ENCODE assay signal across 17 cellular contexts in the genomic region with DNA sequence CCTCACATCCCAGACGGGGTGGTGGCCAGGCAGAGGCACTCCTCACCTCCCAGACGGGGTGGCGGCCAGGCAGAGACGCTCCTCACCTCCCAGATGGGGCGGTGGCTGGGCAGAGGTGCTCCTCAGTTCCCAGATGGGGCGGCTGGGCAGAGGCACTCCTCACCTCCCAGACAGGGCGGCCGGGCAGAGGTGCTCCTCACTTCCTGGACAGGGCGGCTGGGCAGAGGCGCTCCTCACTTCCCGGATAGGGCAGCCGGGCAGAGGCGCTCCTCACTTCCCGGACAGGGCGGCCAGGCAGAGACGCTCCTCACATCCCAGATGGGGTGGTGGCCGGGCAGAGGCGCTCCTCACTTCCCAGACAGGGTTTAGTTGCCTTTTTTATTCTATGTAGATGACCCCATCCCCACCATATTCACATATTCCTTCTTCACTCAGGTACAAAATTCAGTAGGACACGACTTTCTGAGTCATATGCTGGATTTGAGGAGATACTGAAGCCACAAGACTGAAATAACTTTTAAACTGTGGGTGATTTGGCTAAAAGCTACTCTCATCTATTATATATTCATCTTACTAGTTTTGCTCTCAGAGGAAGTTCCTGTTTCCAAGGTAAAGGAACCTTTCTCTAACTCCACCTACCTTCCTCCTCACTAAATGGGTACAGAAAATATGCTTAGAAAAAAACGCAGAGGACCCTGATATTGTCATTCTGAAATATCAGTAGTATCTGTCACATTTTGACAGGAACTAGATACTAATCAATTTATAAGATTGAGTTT. TPM values are rescaled to one million over a fixed set of nuclear protein-coding genes. Genes with fewer than 3 reads are reported as not detected.
DNase-seq lines count a peak whose midpoint lies in the region; ATAC-seq, FAIRE-seq and TF ChIP-seq lines count a peak whose summit lies in the region.
"Had no signal": no experiment of that assay in that cellular context is flagged by ENCODE, and none has a peak within 500 bp of the region (broad histone marks: within the 10 kb centered on the region; RNA-seq: fewer than 3 reads in every experiment).

No MANE protein-coding gene starts in this region.

- TF ChIP-seq CTCF in GM12878 (IDR thresholded peaks at IDR 0.05 in 2 of 3, conservative IDR thresholded peaks at IDR 0.05 in 1 of 3; ENCODE audit: control insufficient read depth in 2 of 3, extremely low read depth in 1 of 3, insufficient read depth in 1 of 3, low read depth in 3 of 3, low read length in 3 of 3) (no peak), neutrophil (IDR thresholded peaks at IDR 0.05) (no peak), tibial artery (IDR thresholded peaks at IDR 0.05) (no peak)

- in situ Hi-C loops in GM12878 (cut with MboI) = no loop called here

- BruUV-seq in GM12878 (replicated peaks; lab: Mats Ljungman, UMichigan) = no TSS peak

- H3K9ac ChIP-seq in GM12878 (ENCODE audit: control insufficient read depth, insufficient read depth, low read length) = no peak overlapping the region
- H3K9ac ChIP-seq: BLaER1 had no signal

- WGBS in GM12878 (ENCODE audit: insufficient coverage, insufficient replicate concordance, low lambda C conversion rate, missing lambda C conversion rate) = 91% methylated on average over 20 of the region's 20 CpGs

- no peak overlapping the region for H3K4me3 ChIP-seq in GM12878
- H3K4me3 ChIP-seq in neutrophil (ENCODE audit: low read depth in 1 of 2, low read length in 1 of 2) = no peak overlapping the region
- H3K4me3 ChIP-seq in tibial artery = no peak overlapping the region
- H3K4me3 ChIP-seq: BLaER1 had no signal

- intact Hi-C loops in GM12878 (cut with micrococcal nuclease; ENCODE audit: unreplicated experiment) (no loop called here), tibial artery (cut with DNase I; ENCODE audit: low total_unique reads) (no loop called here)

- no peaks in the 10 kb centered on the region for H3K27me3 ChIP-seq in GM12878 (replicated peaks in 1 of 2; ENCODE audit: control insufficient read depth in 2 of 2, insufficient read depth in 2 of 2, low read length in 1 of 2)
- no peaks in the 10 kb centered on the region for H3K27me3 ChIP-seq in neutrophil
- no peaks in the 10 kb centered on the region for H3K27me3 ChIP-seq in tibial artery
- H3K27me3 ChIP-seq: BLaER1 had no signal

- SMC1A ChIA-PET in GM12878 (lab: Charles Lee; ENCODE audit: uncharacterized antibody, unreplicated experiment) = interaction anchor here (0.6 to 13.6 kb wide), 7 partner anchors 9 to 25 kb away, joined by 3 to 359 read pairs (median 4); no protein-coding TSS in a partner anchor

- RAD21 ChIA-PET in GM12878 (lab: Charles Lee; ENCODE audit: unreplicated experiment) = interaction anchor here (0.9 to 1.0 kb wide), 3 partner anchors 22 to 116 kb away, joined by 3 to 4 read pairs (median 3); no protein-coding TSS in a partner anchor

- H3K27ac Mint-ChIP-seq in activated CD8-positive, alpha-beta memory T cell treated with anti-CD3 and anti-CD28 coated beads, Interleukin-2, amount 10 ng/mL, durations not matched to agents 7 days and 5 days = peak overlapping the region; percentile 2
- H3K27ac Mint-ChIP-seq in naive thymus-derived CD8-positive, alpha-beta T cell = no peak overlapping the region
- H3K27ac Mint-ChIP-seq: CD4-positive, alpha-beta memory T cell had no signal

- no peak overlapping the region for H3K4me3 Mint-ChIP-seq in activated CD8-positive, alpha-beta memory T cell treated with anti-CD3 and anti-CD28 coated beads, Interleukin-2, amount 10 ng/mL, durations not matched to agents 7 days and 5 days
- H3K4me3 Mint-ChIP-seq in naive thymus-derived CD8-positive, alpha-beta T cell = no peak overlapping the region
- H3K4me3 Mint-ChIP-seq: CD4-positive, alpha-beta memory T cell had no signal

- peaks cover 1% of the 10 kb centered on the region for H3K9me3 Mint-ChIP-seq in activated CD8-positive, alpha-beta memory T cell treated with anti-CD3 and anti-CD28 coated beads, Interleukin-2, amount 10 ng/mL, durations not matched to agents 7 days and 5 days (ENCODE audit: low read depth)
- peaks cover 0 to 18% (median 2%) of the 10 kb centered on the region in 9 donors for H3K9me3 Mint-ChIP-seq in naive thymus-derived CD8-positive, alpha-beta T cell

- H2AFZ ChIP-seq in GM12878 (ENCODE audit: control insufficient read depth, low read depth, low read length) = no peak overlapping the region

- FAIRE-seq in GM12878 (lab: Jason Lieb, UNC) = no peak
- FAIRE-seq: G401.6, GM19239, H54 had no signal

- no peak for TF ChIP-seq POLR2A in GM12878 (IDR thresholded peaks at IDR 0.05; ENCODE audit: low read depth, low read length)

- no peak overlapping the region for H3K4me2 ChIP-seq in GM12878 (ENCODE audit: control insufficient read depth, insufficient read depth)
- H3K4me2 ChIP-seq: BLaER1 had no signal

- H3K79me2 ChIP-seq in GM12878 (ENCODE audit: control insufficient read depth, insufficient read depth, low read length) = peaks cover 76% of the 10 kb centered on the region

- peaks cover 66% of the 10 kb centered on the region for H3K36me3 Mint-ChIP-seq in activated CD8-positive, alpha-beta memory T cell treated with anti-CD3 and anti-CD28 coated beads, Interleukin-2, amount 10 ng/mL, durations not matched to agents 7 days and 5 days
- H3K36me3 Mint-ChIP-seq in naive thymus-derived CD8-positive, alpha-beta T cell = peaks cover 0 to 11% (median 2%) of the 10 kb centered on the region in 3 donors
- H3K36me3 Mint-ChIP-seq: CD4-positive, alpha-beta memory T cell had no signal

- H3K27ac ChIP-seq in GM12878 (ENCODE audit: control insufficient read depth, insufficient read depth) (no peak overlapping the region), neutrophil (peak overlapping the region; percentile 49), tibial artery (peak overlapping the region; percentile 34 to 39)
- H3K27ac ChIP-seq: 22Rv1, BLaER1 had no signal

- peaks cover 29% of the 10 kb centered on the region for H3K4me1 ChIP-seq in GM12878 (ENCODE audit: control insufficient read depth, insufficient read depth, low read length)
- H3K4me1 ChIP-seq in neutrophil (ENCODE audit: control insufficient read depth in 1 of 2, insufficient read depth in 1 of 2, low read depth in 1 of 2, low read length in 1 of 2) = peaks cover 19 to 29% of the 10 kb centered on the region in 2 experiments
- peaks cover 0 to 58% (median 20%) of the 10 kb centered on the region in 4 donors for H3K4me1 ChIP-seq in tibial artery
- H3K4me1 ChIP-seq: BLaER1 had no signal

- H3K4me1 Mint-ChIP-seq in activated CD8-positive, alpha-beta memory T cell treated with anti-CD3 and anti-CD28 coated beads, Interleukin-2, amount 10 ng/mL, durations not matched to agents 7 days and 5 days = peaks cover 54% of the 10 kb centered on the region
- H3K4me1 Mint-ChIP-seq in naive thymus-derived CD8-positive, alpha-beta T cell = peaks cover 0 to 14% (median 3%) of the 10 kb centered on the region in 4 donors

- H3K27me3 Mint-ChIP-seq in activated CD8-positive, alpha-beta memory T cell treated with anti-CD3 and anti-CD28 coated beads, Interleukin-2, amount 10 ng/mL, durations not matched to agents 7 days and 5 days = peaks cover 7% of the 10 kb centered on the region
- peaks cover 15 to 32% (median 23%) of the 10 kb centered on the region in 5 donors for H3K27me3 Mint-ChIP-seq in naive thymus-derived CD8-positive, alpha-beta T cell

- CTCF ChIA-PET in activated CD8-positive, alpha-beta memory T cell treated with anti-CD3 and anti-CD28 coated beads, Interleukin-2, amount 10 ng/mL, durations not matched to agents 7 days and 5 days (lab: Charles Lee) = no interaction called here
- CTCF ChIA-PET in GM12878 (lab: Yijun Ruan, JAX) = interaction anchor here (0.9 to 1.6 kb wide), 4 partner anchors 9 to 28 kb away, joined by 3 to 7 read pairs (median 3); no protein-coding TSS in a partner anchor

- TF ChIP-seq EP300 in GM12878 (IDR thresholded peaks at IDR 0.05; ENCODE audit: borderline replicate concordance in 1 of 2, control insufficient read depth in 1 of 2, low read depth in 2 of 2, low read length in 2 of 2) = no peak

- POLR2A ChIA-PET in GM12878 (lab: Charles Lee) = interaction anchor here (0.9 to 1.8 kb wide), 3 partner anchors 12 to 52 kb away, joined by 3 to 6 read pairs (median 5); no protein-coding TSS in a partner anchor
- POLR2A ChIA-PET in naive thymus-derived CD8-positive, alpha-beta T cell (lab: Charles Lee) = no interaction called here

- ATAC-seq in activated CD8-positive, alpha-beta memory T cell treated with anti-CD3 and anti-CD28 coated beads, Interleukin-2, amount 10 ng/mL, durations not matched to agents 7 days and 5 days = no peak
- ATAC-seq in GM12878 = peak; percentile 28
- no peak for ATAC-seq in naive thymus-derived CD8-positive, alpha-beta T cell
- ATAC-seq: HCT116 had no signal

- H4K20me1 ChIP-seq in GM12878 (ENCODE audit: control insufficient read depth, insufficient read depth) = no peaks in the 10 kb centered on the region
- H4K20me1 ChIP-seq: BLaER1 had no signal

- H3K9me3 ChIP-seq in GM12878 (replicated peaks; ENCODE audit: control insufficient read depth, insufficient read depth, low read length) (peaks cover 6% of the 10 kb centered on the region; the same call in 2 of the 3 replicates), neutrophil (no peaks in the 10 kb centered on the region), tibial artery (no peaks in the 10 kb centered on the region)

- peaks cover 16 to 26% of the 10 kb centered on the region in 2 experiments for H3K36me3 ChIP-seq in GM12878 (ENCODE audit: control insufficient read depth in 2 of 2, insufficient read depth in 2 of 2, low read length in 1 of 2)
- peaks cover 14% of the 10 kb centered on the region for H3K36me3 ChIP-seq in neutrophil
- no peaks in the 10 kb centered on the region for H3K36me3 ChIP-seq in tibial artery
- H3K36me3 ChIP-seq: BLaER1 had no signal

- TF ChIP-seq RAD21 in GM12878 (IDR thresholded peaks at IDR 0.05; ENCODE audit: insufficient read depth, low read depth, low read length) = no peak

- DNase-seq in activated CD8-positive, alpha-beta memory T cell treated with anti-CD3 and anti-CD28 coated beads, Interleukin-2, amount 10 ng/mL, durations not matched to agents 7 days and 5 days = no peak
- DNase-seq in activated CD8-positive, alpha-beta memory T cell treated with anti-CD3 and anti-CD28 coated beads, Interleukin-2, amount 50 U/mL, for 4 hours = no peak
- DNase-seq in GM12878 (ENCODE audit: low read depth, low spot score) (no peak), tibial artery (no peak), midbrain (lab: John Stamatoyannopoulos, UW) (no peak), occipital lobe (lab: John Stamatoyannopoulos, UW) (no peak)
- DNase-seq in naive thymus-derived CD8-positive, alpha-beta T cell = no peak
- DNase-seq: CD4-positive, alpha-beta memory T cell; DMS79; EL had no signal

RNA-seq across cellular contexts. Expression of gene ENTPD1, which starts 54.4 kb away (rescaled TPM):
- 100 to 1,000 TPM; 150 to 395 TPM for total RNA-seq in activated CD8-positive, alpha-beta memory T cell treated with anti-CD3 and anti-CD28 coated beads, Interleukin-2, amount 10 ng/mL, durations not matched to agents 7 days and 5 days
- 1,304 and 1,321 TPM in 2 replicates for total RNA-seq in GM12878 (2013; cell fraction: nucleolus; rRNA removed)
- total RNA-seq in GM12878 (2014; rRNA removed) = 174 and 207 TPM in 2 replicates
- total RNA-seq in GM12878 (2014; rRNA removed; fragmentation: Illumina TruSeq; extraction: Trizol) = 211 and 225 TPM in 2 replicates
- 191 and 192 TPM in 2 replicates for total RNA-seq in GM12878 (2021)
- polyA plus RNA-seq in GM12878 (2011; ENCODE audit: low read depth) = 134 TPM
- 413 and 501 TPM in 2 replicates for polyA plus RNA-seq in GM12878 (2011; rRNA removed)
- polyA plus RNA-seq in GM12878 (2011; cell fraction: cytosol; rRNA removed) = 240 and 247 TPM in 2 replicates
- 347 and 487 TPM in 2 replicates for polyA plus RNA-seq in GM12878 (2011; cell fraction: nucleus; rRNA removed)
- polyA plus RNA-seq in GM12878 (2012) = 141 and 153 TPM in 2 replicates
- 267 and 329 TPM in 2 replicates for polyA plus RNA-seq in GM12878 (2014; fragmentation: Illumina TruSeq; extraction: Trizol)
- 100 to 1,000 TPM; 110 to 113 TPM for polyA plus RNA-seq in GM12878 (2014; fragmentation: Nextera tagmentation; extraction: Ambion mirVana)
- 126 and 147 TPM in 2 replicates for polyA plus RNA-seq in GM12878 (2014; rRNA removed)
- 100 to 1,000 TPM; 129 to 137 TPM for polyA plus RNA-seq in GM12878 (2016; fragmentation: Nextera tagmentation; extraction: Ambion mirVana)
- 467 and 533 TPM in 2 replicates for polyA minus RNA-seq in GM12878 (2011; rRNA and poly(A)+ RNA removed)
- polyA minus RNA-seq in GM12878 (2011; cell fraction: cytosol; rRNA and poly(A)+ RNA removed) = 132 and 154 TPM in 2 replicates
- polyA minus RNA-seq in GM12878 (2011; cell fraction: nucleus; rRNA and poly(A)+ RNA removed) = 363 and 434 TPM in 2 replicates
- 1 to 10 TPM; 1.4 to 1.6 TPM for total RNA-seq in naive thymus-derived CD8-positive, alpha-beta T cell
- under 1 TPM; 0.16 to 0.25 (median 0.17) TPM for polyA plus RNA-seq in naive thymus-derived CD8-positive, alpha-beta T cell
- 9.4 TPM for total RNA-seq in occipital lobe

Comparison
In these comparisons a context has a peak if more than half of its experiments do, and no peak if none do; other contexts are left out.
1. RNA of gene ENTPD1, which starts 54.4 kb away (total RNA-seq): 150 to 395 TPM in activated CD8-positive, alpha-beta memory T cell treated with anti-CD3 and anti-CD28 coated beads, Interleukin-2, amount 10 ng/mL, durations not matched to agents 7 days and 5 days and 174 to 1,321 TPM in GM12878; 9.4 TPM in occipital lobe (single experiment) and 1.4 to 1.6 TPM in naive thymus-derived CD8-positive, alpha-beta T cell; every median in the first group is over 10 times any median in the second.